In the genomic region with DNA sequence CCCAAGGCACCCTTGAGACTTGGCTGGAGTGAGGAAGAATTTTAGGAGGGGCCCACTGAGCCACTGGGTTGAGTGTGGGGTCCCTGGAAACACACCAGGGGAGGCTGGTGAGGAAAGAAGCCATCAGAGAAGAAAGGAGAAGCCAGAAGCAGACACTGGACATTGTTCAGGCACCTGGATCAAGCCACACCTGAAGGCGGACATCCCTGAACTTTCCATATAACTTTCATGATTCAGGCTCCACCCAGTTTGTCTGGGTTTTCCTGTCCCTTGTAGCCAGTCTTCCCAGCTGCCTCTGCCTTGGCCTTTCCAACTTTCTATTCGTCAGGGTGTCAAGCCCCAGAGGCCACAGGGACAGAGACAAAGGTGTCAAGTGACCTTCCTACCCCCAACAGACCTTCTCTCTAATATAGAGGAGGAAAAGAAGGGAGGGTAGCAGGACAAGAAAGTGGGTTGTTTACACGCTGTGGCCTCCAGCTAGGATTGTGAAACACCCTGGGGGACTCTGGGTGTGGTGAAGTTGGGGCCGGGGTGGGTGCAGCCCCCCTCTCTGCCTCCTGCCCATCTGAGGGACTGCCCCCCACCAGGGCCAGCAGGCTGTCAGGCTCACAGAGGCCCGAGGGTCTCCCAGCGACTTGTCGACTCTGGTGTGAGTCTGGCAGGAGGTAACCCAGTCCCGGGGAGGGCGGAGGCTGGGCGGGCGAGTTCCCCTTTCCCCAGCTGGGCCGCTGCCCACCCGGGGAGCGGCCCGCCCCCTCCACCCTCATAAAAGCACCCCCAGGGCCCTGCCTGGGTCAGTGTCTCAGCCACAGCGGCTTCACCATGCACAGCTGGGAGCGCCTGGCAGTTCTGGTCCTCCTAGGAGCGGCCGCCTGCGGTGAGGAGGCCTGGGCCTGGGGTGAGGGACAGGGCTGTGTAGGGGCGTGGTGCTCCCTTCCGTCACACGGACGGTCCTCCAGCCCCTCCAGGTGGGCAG, we compare ENCODE assay signal across 9 cellular contexts. TPM values are rescaled to one million over a fixed set of nuclear protein-coding genes. Genes with fewer than 3 reads are reported as not detected.
A peak's percentile ranks its signal among the peaks of the same experiment; 100 is the strongest.
DNase-seq lines count a peak whose midpoint lies in the region; ATAC-seq and TF ChIP-seq lines count a peak whose summit lies in the region.
"Had no signal": no experiment of that assay in that cellular context is flagged by ENCODE, and none has a peak within 500 bp of the region (broad histone marks: within the 10 kb centered on the region; RNA-seq: fewer than 3 reads in every experiment).

TSS of gene CFD (plus strand) at position 797 of the 976 bp plus-strand sequence. CDS start at position 823, 26 bp downstream.

- H3K36me3 Mint-ChIP-seq in progenitor cell of endocrine pancreas (ENCODE audit: insufficient read depth) = no peaks in the 10 kb centered on the region
- no peaks in the 10 kb centered on the region for H3K36me3 Mint-ChIP-seq in activated T-helper 17 cell treated with anti-CD3 and anti-CD28 coated beads, Interleukin-2, amount 50 U/mL, for 72 hours (ENCODE audit: low read depth)

- DNase-seq in Panc1 (ENCODE audit: low read depth, low spot score) (no peak), cardiac septum (ENCODE audit: low spot score) (no peak), progenitor cell of endocrine pancreas (ENCODE audit: low spot score, unreplicated experiment) (no peak), 8988T (no peak)
- no peak for DNase-seq in activated T-cell treated with anti-CD3 and anti-CD28 coated beads, Interleukin-2, amount 50 U/mL, for 48 hours
- DNase-seq: activated CD8-positive, alpha-beta memory T cell treated with anti-CD3 and anti-CD28 coated beads for 24 hours had no signal

- no peaks in the 10 kb centered on the region for H3K36me3 ChIP-seq in DOHH2 (ENCODE audit: control insufficient read depth, low read length)
- H3K36me3 ChIP-seq in Panc1 (ENCODE audit: control insufficient read depth, insufficient read depth, low read length) = no peaks in the 10 kb centered on the region

- H3K4me3 Mint-ChIP-seq in progenitor cell of endocrine pancreas (ENCODE audit: low read depth) = peak within 1 kb of the TSS; percentile 26
- H3K4me3 Mint-ChIP-seq in activated T-helper 17 cell treated with anti-CD3 and anti-CD28 coated beads, Interleukin-2, amount 50 U/mL, for 72 hours = no peak within 1 kb of the TSS

- TF ChIP-seq CTCF in DOHH2 (IDR thresholded peaks at IDR 0.05; ENCODE audit: low read depth, low read length, poor library complexity, severe bottlenecking) = no peak
- TF ChIP-seq CTCF in Panc1 (IDR thresholded peaks at IDR 0.05) = no peak
- TF ChIP-seq CTCF in progenitor cell of endocrine pancreas (IDR thresholded peaks at IDR 0.05; ENCODE audit: unreplicated experiment) = no peak

- H3K9me3 ChIP-seq in DOHH2 (ENCODE audit: control insufficient read depth, insufficient read depth, low read length) (no peaks in the 10 kb centered on the region), Panc1 (ENCODE audit: control insufficient read depth, insufficient read depth, low read depth, low read length) (no peaks in the 10 kb centered on the region)

- intact Hi-C loops in Panc1 (cut with micrococcal nuclease; ENCODE audit: unreplicated experiment) = loop anchor here (5.0 kb wide), 1 partner anchor 138 kb away; no protein-coding TSS in a partner anchor
- intact Hi-C loops in cardiac septum (cut with DNase I) = loop anchor here (5.0 kb wide), 2 partner anchors 63 to 123 kb away; partner anchors contain the start of gene WDR18

- H3K4me3 ChIP-seq in DOHH2 (ENCODE audit: low read length) (peak within 1 kb of the TSS; percentile 45), Panc1 (ENCODE audit: low read depth in 2 of 2, low read length in 2 of 2) (peak within 1 kb of the TSS; percentile 45 to 48)

- H3K27me3 ChIP-seq in DOHH2 (ENCODE audit: control insufficient read depth, low read length) (peaks cover 13% of the 10 kb centered on the region), Panc1 (ENCODE audit: control insufficient read depth, insufficient read depth, low read length) (no peaks in the 10 kb centered on the region)

- H4K20me1 ChIP-seq in DOHH2 (ENCODE audit: control insufficient read depth, insufficient read depth, low read depth, low read length) = no peaks in the 10 kb centered on the region

- POLR2A ChIA-PET in Panc1 (lab: Charles Lee) = no interaction called here

- H3K27ac Mint-ChIP-seq in progenitor cell of endocrine pancreas = no peak within 1 kb of the TSS
- H3K27ac Mint-ChIP-seq in activated T-helper 17 cell treated with anti-CD3 and anti-CD28 coated beads, Interleukin-2, amount 50 U/mL, for 72 hours = no peak within 1 kb of the TSS

- no peaks in the 10 kb centered on the region for H3K9me2 ChIP-seq in DOHH2 (replicated peaks; ENCODE audit: control insufficient read depth, low read length)

- H3K27me3 Mint-ChIP-seq in progenitor cell of endocrine pancreas = peaks cover 22% of the 10 kb centered on the region
- no peaks in the 10 kb centered on the region for H3K27me3 Mint-ChIP-seq in activated T-helper 17 cell treated with anti-CD3 and anti-CD28 coated beads, Interleukin-2, amount 50 U/mL, for 72 hours

- no TSS peak for BruUV-seq in Panc1 (replicated peaks; lab: Mats Ljungman, UMichigan)

- H3K4me2 ChIP-seq in DOHH2 (ENCODE audit: low read length) = peak within 1 kb of the TSS; percentile 64

- peaks cover 31% of the 10 kb centered on the region for H3K4me1 ChIP-seq in DOHH2 (ENCODE audit: control insufficient read depth, low read length)
- H3K4me1 ChIP-seq in Panc1 (ENCODE audit: control insufficient read depth, insufficient read depth, low read length) = peaks cover 7% of the 10 kb centered on the region

- CTCF ChIA-PET in Panc1 (lab: Charles Lee) = no interaction called here

- H3K79me2 ChIP-seq in DOHH2 (ENCODE audit: control insufficient read depth, low read length) = no peaks in the 10 kb centered on the region

- no peak for ATAC-seq in Panc1
- ATAC-seq in GM18517 (IDR thresholded peaks at IDR 0.05; ENCODE audit: unreplicated experiment) = no peak
- no peak for ATAC-seq in activated T-helper 17 cell treated with anti-CD3 and anti-CD28 coated beads, Interleukin-2, amount 50 U/mL, for 72 hours (replicated peaks)

- H3K9me3 Mint-ChIP-seq in progenitor cell of endocrine pancreas (ENCODE audit: low read depth) = no peaks in the 10 kb centered on the region
- no peaks in the 10 kb centered on the region for H3K9me3 Mint-ChIP-seq in activated T-helper 17 cell treated with anti-CD3 and anti-CD28 coated beads, Interleukin-2, amount 50 U/mL, for 72 hours

- in situ Hi-C loops in Panc1 (cut with HindIII; ENCODE audit: low pct_unique_long_range_greater_than_20kb, low sequenced_read_pairs) = no loop called here

- H3K4me1 Mint-ChIP-seq in progenitor cell of endocrine pancreas (ENCODE audit: low read depth) = no peaks in the 10 kb centered on the region
- H3K4me1 Mint-ChIP-seq in activated T-helper 17 cell treated with anti-CD3 and anti-CD28 coated beads, Interleukin-2, amount 50 U/mL, for 72 hours = no peaks in the 10 kb centered on the region

- no peak within 1 kb of the TSS for H3K27ac ChIP-seq in DOHH2 (ENCODE audit: low read depth, low read length)
- H3K27ac ChIP-seq in Panc1 (ENCODE audit: low read length) = peak within 1 kb of the TSS; percentile 40

- H3F3A ChIP-seq in DOHH2 (ENCODE audit: control insufficient read depth, insufficient read depth) = peaks cover 5% of the 10 kb centered on the region; the same call in 1 of the 2 replicates

RNA-seq across cellular contexts. Expression of gene CFD, which starts in this region (rescaled TPM):
- total RNA-seq in Panc1 (2021; ENCODE audit: unreplicated experiment) (9.9 TPM), cardiac septum (31.0 TPM), progenitor cell of endocrine pancreas (1.1 and 1.3 TPM in 2 replicates)
- polyA plus RNA-seq in Panc1 (2012; ENCODE audit: insufficient read length) = 58.2 TPM
- total RNA-seq in activated T-helper 17 cell treated with anti-CD3 and anti-CD28 coated beads, Interleukin-2, amount 50 U/mL, for 72 hours = under 1 TPM; 0.40 to 0.89 TPM
